21 cellular contexts compared by ENCODE assay signal in genomic region chr20:48629960-48630315, GRCh38.
A peak's percentile ranks its signal among the peaks of the same experiment; 100 is the strongest.
DNase-seq lines count a peak whose midpoint lies in the region; ATAC-seq, FAIRE-seq and TF ChIP-seq lines count a peak whose summit lies in the region.
"Had no signal": no experiment of that assay in that cellular context is flagged by ENCODE, and none has a peak within 500 bp of the region (broad histone marks: within the 10 kb centered on the region; RNA-seq: fewer than 3 reads in every experiment).

No MANE protein-coding gene starts in this region.

- CTCF ChIA-PET in H1 (lab: Charles Lee; ENCODE audit: partially characterized antibody): interaction anchor here (0.6 to 3.2 kb wide), 5 partner anchors 9 to 252 kb away, joined by 3 to 15 read pairs (median 4); no protein-coding TSS in a partner anchor

- no peak overlapping the region for H2AK5ac ChIP-seq in H1 (ENCODE audit: low read depth, low read length)

- ATAC-seq in natural killer cell treated with Interleukin-12 subunit alpha and Interleukin-12 subunit beta and Interleukin-15 and Interleukin-18, amount 100 ng/mL, for 72 hours: no peak
- ATAC-seq in HG03432 (IDR thresholded peaks at IDR 0.05; ENCODE audit: unreplicated experiment): no peak
- ATAC-seq: PC-3 had no signal

- no peaks in the 10 kb centered on the region; the same call in 1 of the 2 replicates for H3K36me3 ChIP-seq in BLaER1
- H3K36me3 ChIP-seq in H1 (ENCODE audit: control insufficient read depth in 2 of 4, insufficient read depth in 4 of 4, low read length in 3 of 4): no peaks in the 10 kb centered on the region
- no peaks in the 10 kb centered on the region for H3K36me3 ChIP-seq in GM23248 (ENCODE audit: low read depth)

- 94% methylated on average over 9 of the region's 9 CpGs; no CpG with 5 or more reads in 1 of the 2 experiments for WGBS in H1 (ENCODE audit: extremely low coverage in 1 of 2, insufficient coverage in 1 of 2, insufficient read length in 1 of 2, insufficient replicate concordance in 2 of 2, low coverage in 1 of 2, low lambda C conversion rate in 2 of 2, missing lambda C conversion rate in 1 of 2), 2 experiments
- WGBS in GM23248 (ENCODE audit: low coverage in 1 of 2, low lambda C conversion rate in 2 of 2, missing lambda C conversion rate in 2 of 2), 2 experiments: 86 to 87% methylated on average over 9 of the region's 9 CpGs

- H3K4ac ChIP-seq in H1 (replicated peaks; ENCODE audit: insufficient read length, low read depth, low read length): no peak overlapping the region

- no peaks in the 10 kb centered on the region for H3K27me3 Mint-ChIP-seq in natural killer cell treated with Interleukin-12 subunit alpha and Interleukin-12 subunit beta and Interleukin-15 and Interleukin-18, amount 100 ng/mL, for 72 hours

- no peak overlapping the region for H4K5ac ChIP-seq in H1 (ENCODE audit: insufficient read length, low read depth, low read length)

- H2BK15ac ChIP-seq in H1 (ENCODE audit: low read length): no peak overlapping the region

- no peak overlapping the region for H3K23ac ChIP-seq in H1 (ENCODE audit: insufficient read length)

- TF ChIP-seq RAD21 in H1 (IDR thresholded peaks at IDR 0.05 in 1 of 2, conservative IDR thresholded peaks at IDR 0.05 in 1 of 2; ENCODE audit: low read depth in 2 of 2, low read length in 2 of 2): no peak

- peaks cover 10 to 20% of the 10 kb centered on the region in 2 donors for H3K4me1 Mint-ChIP-seq in natural killer cell treated with Interleukin-12 subunit alpha and Interleukin-12 subunit beta and Interleukin-15 and Interleukin-18, amount 100 ng/mL, for 72 hours (ENCODE audit: low read depth in 2 of 2)

- no peak for TF ChIP-seq CTCF in H1 (IDR thresholded peaks at IDR 0.05; ENCODE audit: control extremely low read depth in 1 of 3, insufficient read depth in 1 of 3, low read depth in 1 of 3, low read length in 3 of 3)

- H2BK12ac ChIP-seq in H1 (ENCODE audit: low read depth, low read length): no peak overlapping the region

- no peak for TF ChIP-seq POLR2A in H1 (IDR thresholded peaks at IDR 0.05; ENCODE audit: control extremely low read depth in 1 of 2, low read depth in 2 of 2, low read length in 2 of 2)

- POLR2A ChIA-PET in H1 (lab: Charles Lee; ENCODE audit: partially characterized antibody): no interaction called here

- H3K4me3 ChIP-seq in BLaER1 (no peak overlapping the region), H1 (ENCODE audit: extremely low read depth in 1 of 4, insufficient read depth in 2 of 4, low read depth in 3 of 4, low read length in 4 of 4) (no peak overlapping the region), GM23248 (no peak overlapping the region)
- H3K4me3 ChIP-seq: A549 had no signal

- no peaks in the 10 kb centered on the region for H3F3A ChIP-seq in GM23248 (ENCODE audit: insufficient read depth)

- DNase-seq in HTR-8/SVneo (ENCODE audit: insufficient read length, low spot score): no peak
- DNase-seq in H1 (ENCODE audit: low read depth in 1 of 2, low spot score in 2 of 2): no peak
- peak; percentile 25 for DNase-seq in natural killer cell treated with Interleukin-12 subunit alpha and Interleukin-12 subunit beta and Interleukin-15 and Interleukin-18, amount 100 ng/mL, for 72 hours (ENCODE audit: low spot score)
- no peak for DNase-seq in GM23248
- no peak for DNase-seq in EL
- DNase-seq: DMS79, H7, HFFc6, MM.1S, NCI-H1092, NCI-H1436 treated with DMSO at 0.1 percent for 48 hours, NCI-H2029, NCI-H2171, NCI-H526, PC-3, RPMI8226, SHP77 treated with DMSO at 0.1 percent for 48 hours had no signal

- no peak overlapping the region for H3K56ac ChIP-seq in H1 (replicated peaks; ENCODE audit: insufficient read length, low read depth, low read length)

- H2BK5ac ChIP-seq in H1 (ENCODE audit: low read depth, low read length): no peak overlapping the region

- no peak overlapping the region; the same call in 1 of the 2 replicates for H3K18ac ChIP-seq in H1 (ENCODE audit: extremely low read depth, low read length)

- TF ChIP-seq EP300 in H1 (IDR thresholded peaks at IDR 0.05; ENCODE audit: borderline replicate concordance in 1 of 2, low read depth in 2 of 2, low read length in 2 of 2): no peak

- H3K27ac ChIP-seq in BLaER1 (peak overlapping the region; percentile 71), H1 (ENCODE audit: low read depth, low read length) (no peak overlapping the region), GM23248 (no peak overlapping the region)
- H3K27ac ChIP-seq: A549, HL-60 had no signal

- H3K79me2 ChIP-seq in H1 (ENCODE audit: control insufficient read depth in 1 of 2, insufficient read depth in 2 of 2, low read length in 2 of 2) (no peaks in the 10 kb centered on the region), GM23248 (ENCODE audit: insufficient read depth) (no peaks in the 10 kb centered on the region)

- H3K27me3 ChIP-seq in BLaER1: no peaks in the 10 kb centered on the region
- no peaks in the 10 kb centered on the region for H3K27me3 ChIP-seq in H1 (replicated peaks in 1 of 4; ENCODE audit: control insufficient read depth in 3 of 4, extremely low read depth in 1 of 4, insufficient read depth in 3 of 4, low read length in 3 of 4)
- H3K27me3 ChIP-seq in GM23248 (replicated peaks; ENCODE audit: insufficient read depth): no peaks in the 10 kb centered on the region

- H4K8ac ChIP-seq in H1 (ENCODE audit: extremely low read depth, insufficient read depth, low read length): peak overlapping the region; percentile 1; the same call in 1 of the 2 replicates

- H4K20me1 ChIP-seq in BLaER1 (no peaks in the 10 kb centered on the region), H1 (replicated peaks in 1 of 2; ENCODE audit: control insufficient read depth in 1 of 2, insufficient read depth in 2 of 2, low read length in 2 of 2) (no peaks in the 10 kb centered on the region), GM23248 (ENCODE audit: insufficient read depth) (no peaks in the 10 kb centered on the region)

- H3K27ac Mint-ChIP-seq in natural killer cell treated with Interleukin-12 subunit alpha and Interleukin-12 subunit beta and Interleukin-15 and Interleukin-18, amount 100 ng/mL, for 72 hours: peak overlapping the region in 1 of 2 donors; percentile 74
- H3K27ac Mint-ChIP-seq: HFFc6 had no signal

- no peak overlapping the region for H3K9ac ChIP-seq in BLaER1
- no peak overlapping the region for H3K9ac ChIP-seq in H1 (replicated peaks in 1 of 4; ENCODE audit: extremely low read depth in 1 of 4, low read depth in 3 of 4, low read length in 3 of 4)
- no peak overlapping the region for H3K9ac ChIP-seq in GM23248

- in situ Hi-C loops in GM23248 (cut with MboI): no loop called here

- FAIRE-seq in HTR-8/SVneo (lab: Jason Lieb, UNC) (peak; percentile 68), H1 (lab: Jason Lieb, UNC) (no peak)
- FAIRE-seq: A549 had no signal

- H3K9me3 ChIP-seq in BLaER1 (no peaks in the 10 kb centered on the region), H1 (ENCODE audit: insufficient read depth in 2 of 2, low read depth in 1 of 2, low read length in 1 of 2) (no peaks in the 10 kb centered on the region), GM23248 (ENCODE audit: low read depth) (no peaks in the 10 kb centered on the region)
- H3K9me3 ChIP-seq: A549 had no signal

- H3K79me1 ChIP-seq in H1 (ENCODE audit: low read depth, low read length): no peaks in the 10 kb centered on the region

- H3K23me2 ChIP-seq in H1 (ENCODE audit: low read depth, low read length): peaks cover 4% of the 10 kb centered on the region; the same call in 1 of the 2 replicates

- no peak overlapping the region for H4K91ac ChIP-seq in H1 (replicated peaks; ENCODE audit: insufficient read length, low read length)

- H3K4me1 ChIP-seq in BLaER1: peaks cover 81% of the 10 kb centered on the region
- peaks cover 0 to 6% (median 2%) of the 10 kb centered on the region in 4 experiments; a peak in 4 of 7 replicates for H3K4me1 ChIP-seq in H1 (replicated peaks in 1 of 4; ENCODE audit: control insufficient read depth in 3 of 4, insufficient read depth in 4 of 4, low read length in 3 of 4)
- no peaks in the 10 kb centered on the region for H3K4me1 ChIP-seq in GM23248 (ENCODE audit: insufficient read depth)
- H3K4me1 ChIP-seq: A549 had no signal

- peak overlapping the region; percentile 85 for H3K4me2 ChIP-seq in BLaER1
- H3K4me2 ChIP-seq in H1 (ENCODE audit: insufficient read depth in 1 of 2, low read depth in 2 of 2, low read length in 2 of 2): no peak overlapping the region
- H3K4me2 ChIP-seq in GM23248 (ENCODE audit: unreplicated experiment): no peak overlapping the region
- H3K4me2 ChIP-seq: A549 had no signal

- H2BK120ac ChIP-seq in H1 (replicated peaks; ENCODE audit: low read depth, low read length): no peak overlapping the region

- no peak overlapping the region for H3K14ac ChIP-seq in H1 (ENCODE audit: insufficient read length)

- no peaks in the 10 kb centered on the region for H3K9me3 Mint-ChIP-seq in natural killer cell treated with Interleukin-12 subunit alpha and Interleukin-12 subunit beta and Interleukin-15 and Interleukin-18, amount 100 ng/mL, for 72 hours
- H3K9me3 Mint-ChIP-seq: HFFc6 had no signal

- H3K9me2 ChIP-seq in GM23248 (ENCODE audit: insufficient read depth): no peaks in the 10 kb centered on the region

- peaks cover 11% of the 10 kb centered on the region for H3K36me3 Mint-ChIP-seq in natural killer cell treated with Interleukin-12 subunit alpha and Interleukin-12 subunit beta and Interleukin-15 and Interleukin-18, amount 100 ng/mL, for 72 hours

- no peak overlapping the region for H3K4me3 Mint-ChIP-seq in natural killer cell treated with Interleukin-12 subunit alpha and Interleukin-12 subunit beta and Interleukin-15 and Interleukin-18, amount 100 ng/mL, for 72 hours
- H3K4me3 Mint-ChIP-seq: HFFc6 had no signal

- H2AFZ ChIP-seq in H1 (ENCODE audit: low read length) (no peak overlapping the region), GM23248 (no peak overlapping the region)

- no peak overlapping the region for H2BK20ac ChIP-seq in H1 (ENCODE audit: low read length)

TF ChIP-seq in H1, 55 proteins besides CTCF, POLR2A, EP300 and RAD21:
- TF ChIP-seq CBX8 (IDR thresholded peaks at IDR 0.05; ENCODE audit: borderline replicate concordance, low read depth, low read length) (no peak), KDM1A (IDR thresholded peaks at IDR 0.05; ENCODE audit: borderline replicate concordance, low read length) (no peak)
TF ChIP-seq in H1: peak in this region for 0.
